Comparison of ENCODE assay signal across 1 cellular context in the genomic region with DNA sequence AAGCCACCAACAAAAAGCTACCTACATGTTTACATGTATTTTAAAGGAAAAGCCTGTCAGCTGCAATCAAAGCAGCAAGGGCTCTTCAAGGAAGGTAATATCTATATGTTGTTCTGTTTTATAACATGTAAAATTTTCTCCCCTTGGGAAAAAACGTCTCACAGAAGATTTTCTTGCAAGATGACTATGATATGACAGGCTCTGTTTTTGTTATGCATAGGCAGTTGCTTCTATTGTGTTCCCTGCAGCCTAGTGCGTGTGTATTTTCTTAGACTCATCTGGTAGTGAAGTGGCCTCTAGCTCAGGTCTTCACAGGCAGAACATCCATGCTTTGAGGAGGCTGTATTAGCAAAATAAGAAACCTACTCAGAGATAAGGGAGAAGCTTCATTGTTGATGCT.
TF ChIP-seq lines count a peak whose summit lies in the region.

No MANE protein-coding gene starts in this region.

TF ChIP-seq in endothelial cell of umbilical vein, 7 proteins besides CTCF, POLR2A, EP300 and RAD21 (continued from another document):
- TF ChIP-seq JUN (IDR thresholded peaks at IDR 0.05; ENCODE audit: borderline replicate concordance, insufficient read depth, insufficient read length, low read depth): no peak
